ENCODE assay signal across 1 cellular context in genomic region chrX:53093748-53094583, GRCh38.
TF ChIP-seq lines count a peak whose summit lies in the region.

KANTR (plus strand) TSS chrX:53094142; CDS start chrX:53124273, 30,131 bp downstream.

TF ChIP-seq in WTC11, 78 proteins besides CTCF, POLR2A, EP300 and RAD21 (continued from another document):
- no peak for TF ChIP-seq ARID4B (CRISPR knock-in tag; IDR thresholded peaks at IDR 0.05; ENCODE audit: borderline replicate concordance)
- TF ChIP-seq RELA (CRISPR knock-in tag; IDR thresholded peaks at IDR 0.05; ENCODE audit: borderline replicate concordance), result no peak
